Comparison of ENCODE assay signal across 14 cellular contexts in genomic region chr20:44629542-44629941, GRCh38.
"Had no signal": no experiment of that assay in that cellular context is flagged by ENCODE, and none has a peak within 500 bp of the region (broad histone marks: within the 10 kb centered on the region; RNA-seq: fewer than 3 reads in every experiment).

No MANE protein-coding gene starts in this region.

- H3K36me3 ChIP-seq: cardiac muscle cell, right lobe of liver, thyroid gland had no signal

- H3K27me3 ChIP-seq: cardiac muscle cell, gastroesophageal sphincter, left lung, right lobe of liver, thyroid gland had no signal

- H3K9me3 ChIP-seq: gastroesophageal sphincter, left lung, right lobe of liver, thyroid gland had no signal

- H3K27ac ChIP-seq: cardiac muscle cell, gastroesophageal sphincter, left lung, right lobe of liver, thyroid gland had no signal

- DNase-seq: activated CD4-positive, alpha-beta T cell treated with anti-CD3 and anti-CD28 coated beads, Interleukin-2, amount 50 U/mL, for 48 hours; activated naive CD4-positive, alpha-beta T cell treated with anti-CD3 and anti-CD28 coated beads, Interleukin-2, amount 10 ng/mL, durations not matched to agents 7 days and 5 days; activated T-cell treated with anti-CD3 and anti-CD28 coated beads, Interleukin-2, amount 50 U/mL, for 24 hours; left lung; mesenchymal stem cell; naive thymus-derived CD8-positive, alpha-beta T cell; occipital lobe; right lobe of liver; stimulated activated CD4-positive, alpha-beta T cell treated with anti-CD3 and anti-CD28 coated beads, Interleukin-4, amount 100 ng/mL, for 4 hours; stimulated activated CD8-positive, alpha-beta memory T cell treated with anti-CD3 and anti-CD28 coated beads, Interleukin-4, amount 100 ng/mL, for 48 hours; thyroid gland had no signal

- ATAC-seq: gastroesophageal sphincter; left lung; naive thymus-derived CD8-positive, alpha-beta T cell had no signal

- H3K4me3 ChIP-seq: cardiac muscle cell, gastroesophageal sphincter, left lung, right lobe of liver, smooth muscle cell, thyroid gland had no signal

- H3K4me1 ChIP-seq: left lung, right lobe of liver, thyroid gland had no signal
